In the genomic region with DNA sequence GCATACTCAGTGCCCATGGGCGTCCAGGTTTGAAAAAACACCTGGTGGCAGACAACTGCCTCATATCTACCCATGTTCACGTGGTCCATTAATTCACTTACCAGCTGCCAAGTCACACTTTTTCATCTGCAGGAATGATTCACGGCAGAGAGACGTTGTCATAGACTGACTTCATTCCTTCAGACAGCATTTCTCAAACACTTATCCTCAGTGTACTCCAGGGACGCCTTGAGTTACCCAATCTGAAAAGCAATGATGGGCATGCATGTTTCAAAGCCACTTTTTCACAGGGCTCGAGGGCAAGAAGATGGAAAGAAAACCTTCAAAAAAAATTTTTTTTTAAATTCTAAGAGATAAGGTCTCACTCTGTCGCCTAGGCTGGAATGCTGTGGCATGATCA, we compare ENCODE assay signal across 20 cellular contexts. TPM values are rescaled to one million over a fixed set of nuclear protein-coding genes. Genes with fewer than 3 reads are reported as not detected.
A peak's percentile ranks its signal among the peaks of the same experiment; 100 is the strongest.
DNase-seq lines count a peak whose midpoint lies in the region; ATAC-seq, FAIRE-seq and TF ChIP-seq lines count a peak whose summit lies in the region.
"Had no signal": no experiment of that assay in that cellular context is flagged by ENCODE, and none has a peak within 500 bp of the region (broad histone marks: within the 10 kb centered on the region; RNA-seq: fewer than 3 reads in every experiment).

No MANE protein-coding gene starts in this region.

- CTCF ChIA-PET in HepG2 (lab: Yijun Ruan, JAX; ENCODE audit: low intra/inter-chr PET ratio, low total read pairs), result no interaction called here

- intact Hi-C loops in HepG2 (cut with micrococcal nuclease; ENCODE audit: unreplicated experiment), result no loop called here
- intact Hi-C loops in right lobe of liver (cut with DNase I), result loop anchor here (5.0 to 10.0 kb wide), 3 partner anchors 57 to 130 kb away; a partner anchor contains a TSS
- intact Hi-C loops in aorta (cut with DNase I), result loop anchor here in 1 of 2 donors (10.0 kb wide), 1 partner anchor 177 kb away; a partner anchor contains a TSS

- H3K27ac ChIP-seq in HepG2 (ENCODE audit: extremely low read length, insufficient read depth, low read length) (no peak overlapping the region), right lobe of liver (no peak overlapping the region), aorta (ENCODE audit: low read depth in 1 of 2, low read length in 2 of 2) (no peak overlapping the region)

- no peak overlapping the region for H2AFZ ChIP-seq in HepG2 (ENCODE audit: low read length)

- no peak overlapping the region for H3K4me2 ChIP-seq in HepG2 (ENCODE audit: low read depth, low read length)
- H3K4me2 ChIP-seq: smooth muscle cell had no signal

- in situ Hi-C loops in HepG2 (cut with HindIII; ENCODE audit: extremely low pct_ligation_motif_present, low pct_unique_long_range_greater_than_20kb), result no loop called here

- no peaks in the 10 kb centered on the region for H4K20me1 ChIP-seq in HepG2 (ENCODE audit: insufficient read depth, low read length)

- no peak overlapping the region for H3K9ac ChIP-seq in HepG2 (ENCODE audit: insufficient read depth, low read depth, low read length)

- H3K9me3 ChIP-seq in HepG2 (ENCODE audit: low read length), result no peaks in the 10 kb centered on the region
- no peaks in the 10 kb centered on the region for H3K9me3 ChIP-seq in right lobe of liver
- H3K9me3 ChIP-seq in aorta (ENCODE audit: control insufficient read depth, low read length), result no peaks in the 10 kb centered on the region

- H3K4me1 ChIP-seq in HepG2 (ENCODE audit: insufficient read depth, low read length) (peaks cover 10% of the 10 kb centered on the region), right lobe of liver (peaks cover 0 to 21% (median 2%) of the 10 kb centered on the region in 4 donors), aorta (ENCODE audit: control insufficient read depth in 1 of 2, insufficient read depth in 2 of 2, low read length in 2 of 2) (no peaks in the 10 kb centered on the region)

- POLR2A ChIA-PET in HepG2 (lab: Yijun Ruan, JAX), result interaction anchor here (8.8 kb wide), 1 partner anchor 12 kb away, joined by 80 read pairs; a partner anchor contains a TSS

- 82% methylated on average over 7 of the region's 7 CpGs for WGBS in HepG2 (ENCODE audit: low lambda C conversion rate)
- WGBS in right lobe of liver (ENCODE audit: insufficient coverage, low coverage, low lambda C conversion rate, missing lambda C conversion rate), result 69% methylated on average over 5 of the region's 7 CpGs
- WGBS in aorta, 2 donors, result 55 to 65% methylated on average over 7 of the region's 7 CpGs

- no TSS peak for BruUV-seq in HepG2 (replicated peaks; lab: Mats Ljungman, UMichigan)

- H3K36me3 ChIP-seq in HepG2 (replicated peaks in 1 of 2; ENCODE audit: control insufficient read depth in 1 of 2, insufficient read depth in 2 of 2, low read length in 2 of 2) (peaks cover 3 to 5% of the 10 kb centered on the region in 2 experiments; a peak in 4 of 5 replicates), right lobe of liver (peaks cover 0 to 10% (median 2%) of the 10 kb centered on the region in 4 donors), aorta (ENCODE audit: control insufficient read depth in 1 of 2, insufficient read depth in 2 of 2, low read length in 1 of 2) (peaks cover 0 to 3% of the 10 kb centered on the region in 2 donors)

- no peak for ATAC-seq in HepG2
- no peak for ATAC-seq in right lobe of liver
- ATAC-seq in HG02884 (IDR thresholded peaks at IDR 0.05; ENCODE audit: unreplicated experiment), result no peak
- no peak for ATAC-seq in HG02981 (IDR thresholded peaks at IDR 0.05; ENCODE audit: unreplicated experiment)
- no peak for ATAC-seq in aorta (ENCODE audit: low FRiP score)
- ATAC-seq: Right ventricle myocardium inferior; stimulated activated memory B cell treated with anti-CD40 and anti-IgM and Interleukin-4, amounts not matched to agents 10 μg/mL and 1 μg/mL and 100 μg/mL, for 72 hours had no signal

- no peak for TF ChIP-seq CTCF in HepG2 (CRISPR knock-in tag; IDR thresholded peaks at IDR 0.05)
- no peak for TF ChIP-seq CTCF in right lobe of liver (IDR thresholded peaks at IDR 0.05)

- H3K27me3 ChIP-seq in HepG2 (ENCODE audit: control insufficient read depth in 1 of 2, insufficient read depth in 2 of 2, low read length in 2 of 2) (no peaks in the 10 kb centered on the region), right lobe of liver (no peaks in the 10 kb centered on the region), aorta (ENCODE audit: control insufficient read depth in 1 of 2, insufficient read depth in 2 of 2, low read length in 1 of 2) (no peaks in the 10 kb centered on the region)

- TF ChIP-seq RAD21 in HepG2 (CRISPR knock-in tag; IDR thresholded peaks at IDR 0.05), result no peak

- H3K4me3 ChIP-seq in HepG2 (replicated peaks in 1 of 3; ENCODE audit: insufficient read depth in 1 of 3, low read depth in 2 of 3, low read length in 3 of 3) (no peak overlapping the region), right lobe of liver (no peak overlapping the region), aorta (ENCODE audit: low read length in 2 of 2) (no peak overlapping the region)
- H3K4me3 ChIP-seq: smooth muscle cell had no signal

- no peak for TF ChIP-seq POLR2A in HepG2 (IDR thresholded peaks at IDR 0.05; ENCODE audit: insufficient read depth in 1 of 2, low read depth in 2 of 2, low read length in 2 of 2)
- TF ChIP-seq POLR2A in right lobe of liver (IDR thresholded peaks at IDR 0.05), result no peak

- no peak for TF ChIP-seq EP300 in HepG2 (IDR thresholded peaks at IDR 0.05; ENCODE audit: low read depth in 2 of 2, low read length in 2 of 2)
- TF ChIP-seq EP300 in HepG2 (CRISPR knock-in tag; IDR thresholded peaks at IDR 0.05; ENCODE audit: borderline replicate concordance), result no peak

- DNase-seq in HepG2 (ENCODE audit: low spot score) (no peak), right lobe of liver (no peak), fibroblast of gingiva (ENCODE audit: low read depth) (peak; percentile 62), aorta (no peak)
- DNase-seq: 8988T; activated gamma-delta T cell; anterior cingulate cortex; CD4-positive, alpha-beta T cell; DND-41; NCI-H1436; occipital lobe had no signal

- FAIRE-seq in HepG2 (lab: Jason Lieb, UNC), result peak; percentile 49
- FAIRE-seq: keratinocyte had no signal

- H3K79me2 ChIP-seq in HepG2 (ENCODE audit: insufficient read depth, low read length), result no peaks in the 10 kb centered on the region

RNA-seq across cellular contexts. Expression of a gene that starts 6.0 kb away (rescaled TPM):
- total RNA-seq in HepG2 (2016; rRNA removed; fragmentation: Illumina TruSeq; extraction: Trizol) (3.1 and 8.5 TPM in 2 replicates), right lobe of liver (10 to 100 TPM; 13.3 to 40.7 (median 23.5) TPM), aorta (10 to 100 TPM; 58.6 to 79.2 TPM)
- 0.61 and 0.79 TPM in 2 replicates for total RNA-seq in HepG2 (2016; cell fraction: cytosol; rRNA removed; fragmentation: Illumina TruSeq; extraction: Trizol; ENCODE audit: low read depth)
- 3.4 and 8.7 TPM in 2 replicates for total RNA-seq in HepG2 (2016; cell fraction: insoluble cytoplasmic fraction; rRNA removed; fragmentation: Illumina TruSeq; extraction: Trizol)
- total RNA-seq in HepG2 (2016; cell fraction: membrane; rRNA removed; fragmentation: Illumina TruSeq; extraction: Trizol), result 2.1 TPM in 2 replicates
- 8.9 and 10.6 TPM in 2 replicates for total RNA-seq in HepG2 (2016; cell fraction: nucleus; rRNA removed; fragmentation: Illumina TruSeq; extraction: Trizol)
- polyA plus RNA-seq in HepG2 (2011; rRNA removed) (6.0 and 7.1 TPM in 2 replicates), aorta (10 to 100 TPM; 50.8 to 61.4 TPM)
- polyA plus RNA-seq in HepG2 (2011; cell fraction: cytosol; rRNA removed), result 2.1 and 2.8 TPM in 2 replicates
- 43.8 and 55.2 TPM in 2 replicates for polyA plus RNA-seq in HepG2 (2011; cell fraction: nucleus; rRNA removed)
- 5.9 and 6.4 TPM in 2 replicates for polyA plus RNA-seq in HepG2 (2012)
- 1.8 TPM in 2 replicates for polyA plus RNA-seq in HepG2 (2016; cell fraction: cytosol; fragmentation: Illumina TruSeq; extraction: Trizol; ENCODE audit: low read depth)
- polyA plus RNA-seq in HepG2 (2016; cell fraction: insoluble cytoplasmic fraction; fragmentation: Illumina TruSeq; extraction: Trizol; ENCODE audit: low read depth), result 4.7 and 7.1 TPM in 2 replicates
- polyA plus RNA-seq in HepG2 (2016; cell fraction: membrane; fragmentation: Illumina TruSeq; extraction: Trizol; ENCODE audit: low read depth), result 2.9 and 3.2 TPM in 2 replicates
- 29.1 and 31.1 TPM in 2 replicates for polyA plus RNA-seq in HepG2 (2016; cell fraction: nucleus; fragmentation: Illumina TruSeq; extraction: Trizol; ENCODE audit: insufficient read depth, low read depth)
- 18.5 and 23.2 TPM in 2 replicates for polyA minus RNA-seq in HepG2 (2011; rRNA and poly(A)+ RNA removed; ENCODE audit: low replicate concordance)
- polyA minus RNA-seq in HepG2 (2011; cell fraction: cytosol; rRNA and poly(A)+ RNA removed), result 1.8 and 3.0 TPM in 2 replicates
- 33.9 and 46.0 TPM in 2 replicates for polyA minus RNA-seq in HepG2 (2011; cell fraction: nucleus; rRNA and poly(A)+ RNA removed)

RNA-seq across cellular contexts. Expression of a gene that starts 12.7 kb away (rescaled TPM):
- total RNA-seq in HepG2 (2016; rRNA removed; fragmentation: Illumina TruSeq; extraction: Trizol), result 462 and 603 TPM in 2 replicates
- total RNA-seq in HepG2 (2016; cell fraction: cytosol; rRNA removed; fragmentation: Illumina TruSeq; extraction: Trizol; ENCODE audit: low read depth), result 227 and 243 TPM in 2 replicates
- total RNA-seq in HepG2 (2016; cell fraction: insoluble cytoplasmic fraction; rRNA removed; fragmentation: Illumina TruSeq; extraction: Trizol), result 467 and 649 TPM in 2 replicates
- total RNA-seq in HepG2 (2016; cell fraction: membrane; rRNA removed; fragmentation: Illumina TruSeq; extraction: Trizol), result 251 and 271 TPM in 2 replicates
- total RNA-seq in HepG2 (2016; cell fraction: nucleus; rRNA removed; fragmentation: Illumina TruSeq; extraction: Trizol), result 204 TPM in 2 replicates
- 466 and 470 TPM in 2 replicates for polyA plus RNA-seq in HepG2 (2011; rRNA removed)
- polyA plus RNA-seq in HepG2 (2011; cell fraction: cytosol; rRNA removed), result 383 and 550 TPM in 2 replicates
- polyA plus RNA-seq in HepG2 (2011; cell fraction: nucleus; rRNA removed), result 838 and 950 TPM in 2 replicates
- 248 and 315 TPM in 2 replicates for polyA plus RNA-seq in HepG2 (2012)
- 237 and 250 TPM in 2 replicates for polyA plus RNA-seq in HepG2 (2016; cell fraction: cytosol; fragmentation: Illumina TruSeq; extraction: Trizol; ENCODE audit: low read depth)
- polyA plus RNA-seq in HepG2 (2016; cell fraction: insoluble cytoplasmic fraction; fragmentation: Illumina TruSeq; extraction: Trizol; ENCODE audit: low read depth), result 587 and 631 TPM in 2 replicates
- polyA plus RNA-seq in HepG2 (2016; cell fraction: membrane; fragmentation: Illumina TruSeq; extraction: Trizol; ENCODE audit: low read depth), result 232 and 240 TPM in 2 replicates
- polyA plus RNA-seq in HepG2 (2016; cell fraction: nucleus; fragmentation: Illumina TruSeq; extraction: Trizol; ENCODE audit: insufficient read depth, low read depth), result 358 and 379 TPM in 2 replicates
- 350 and 575 TPM in 2 replicates for polyA minus RNA-seq in HepG2 (2011; rRNA and poly(A)+ RNA removed; ENCODE audit: low replicate concordance)
- polyA minus RNA-seq in HepG2 (2011; cell fraction: cytosol; rRNA and poly(A)+ RNA removed), result 144 and 146 TPM in 2 replicates
- 94.9 and 106 TPM in 2 replicates for polyA minus RNA-seq in HepG2 (2011; cell fraction: nucleus; rRNA and poly(A)+ RNA removed)
- total RNA-seq in right lobe of liver, result 100 to 1,000 TPM in 2 of 6 experiments, 10 to 100 TPM in 4; 73.6 to 131 (median 83.3) TPM
- total RNA-seq in aorta, result 10 to 100 TPM; 61.0 to 77.7 TPM
- polyA plus RNA-seq in aorta, result 100 to 1,000 TPM in 1 of 2 donors, 10 to 100 TPM in 1; 78.1 to 147 TPM

RNA-seq across cellular contexts. Expression of a gene that starts 20.3 kb away (rescaled TPM):
- 0.07 TPM in 1 of 2 replicates, not detected in the other for total RNA-seq in HepG2 (2016; rRNA removed; fragmentation: Illumina TruSeq; extraction: Trizol)
- total RNA-seq in HepG2 (2016; cell fraction: cytosol; rRNA removed; fragmentation: Illumina TruSeq; extraction: Trizol; ENCODE audit: low read depth), result 0.09 TPM in 1 of 2 replicates, not detected in the other
- total RNA-seq in HepG2 (2016; cell fraction: insoluble cytoplasmic fraction; rRNA removed; fragmentation: Illumina TruSeq; extraction: Trizol), result 0.06 TPM in 1 of 2 replicates, not detected in the other
- total RNA-seq in HepG2 (2016; cell fraction: membrane; rRNA removed; fragmentation: Illumina TruSeq; extraction: Trizol), result 0.07 TPM in 1 of 2 replicates, not detected in the other
- not detected in 2 replicates for total RNA-seq in HepG2 (2016; cell fraction: nucleus; rRNA removed; fragmentation: Illumina TruSeq; extraction: Trizol)
- polyA plus RNA-seq in HepG2 (2011; rRNA removed), result 0.03 and 0.04 TPM in 2 replicates
- 0.03 TPM in 1 of 2 replicates, not detected in the other for polyA plus RNA-seq in HepG2 (2011; cell fraction: cytosol; rRNA removed)
- 0.08 and 0.09 TPM in 2 replicates for polyA plus RNA-seq in HepG2 (2011; cell fraction: nucleus; rRNA removed)
- 0.05 and 0.16 TPM in 2 replicates for polyA plus RNA-seq in HepG2 (2012)
- polyA plus RNA-seq in HepG2 (2016; cell fraction: cytosol; fragmentation: Illumina TruSeq; extraction: Trizol; ENCODE audit: low read depth), result 0.05 and 0.08 TPM in 2 replicates
- polyA plus RNA-seq in HepG2 (2016; cell fraction: insoluble cytoplasmic fraction; fragmentation: Illumina TruSeq; extraction: Trizol; ENCODE audit: low read depth), result 0.10 and 0.16 TPM in 2 replicates
- 0.05 and 0.06 TPM in 2 replicates for polyA plus RNA-seq in HepG2 (2016; cell fraction: membrane; fragmentation: Illumina TruSeq; extraction: Trizol; ENCODE audit: low read depth)
- not detected in 2 replicates for polyA plus RNA-seq in HepG2 (2016; cell fraction: nucleus; fragmentation: Illumina TruSeq; extraction: Trizol; ENCODE audit: insufficient read depth, low read depth)
- 0.04 and 0.07 TPM in 2 replicates for polyA minus RNA-seq in HepG2 (2011; rRNA and poly(A)+ RNA removed; ENCODE audit: low replicate concordance)
- not detected in 2 replicates for polyA minus RNA-seq in HepG2 (2011; cell fraction: cytosol; rRNA and poly(A)+ RNA removed)
- 0.13 TPM in 1 of 2 replicates, not detected in the other for polyA minus RNA-seq in HepG2 (2011; cell fraction: nucleus; rRNA and poly(A)+ RNA removed)
- total RNA-seq in right lobe of liver, result not detected
- not detected for total RNA-seq in aorta
- polyA plus RNA-seq in aorta, result not detected
- total RNA-seq: activated CD8-positive, alpha-beta memory T cell treated with anti-CD3 and anti-CD28 coated beads for 36 hours; CD4-positive, alpha-beta T cell; mononuclear cell; occipital lobe; Right ventricle myocardium inferior; T-helper 1 cell treated with Interleukin-12 subunit alpha and Interleukin-12 subunit beta and Interleukin-4 antibody, amounts not matched to agents 30 ng/mL and 1 ng/mL, for 36 hours had no signal
- polyA plus RNA-seq: smooth muscle cell had no signal

RNA-seq across cellular contexts. Expression of a gene that starts 45.4 kb away (rescaled TPM):
- total RNA-seq in HepG2 (2016; rRNA removed; fragmentation: Illumina TruSeq; extraction: Trizol), result 0.28 and 0.35 TPM in 2 replicates
- total RNA-seq in HepG2 (2016; cell fraction: cytosol; rRNA removed; fragmentation: Illumina TruSeq; extraction: Trizol; ENCODE audit: low read depth), result 0.10 and 0.18 TPM in 2 replicates
- 0.22 and 0.30 TPM in 2 replicates for total RNA-seq in HepG2 (2016; cell fraction: insoluble cytoplasmic fraction; rRNA removed; fragmentation: Illumina TruSeq; extraction: Trizol)
- total RNA-seq in HepG2 (2016; cell fraction: membrane; rRNA removed; fragmentation: Illumina TruSeq; extraction: Trizol), result 0.31 and 0.43 TPM in 2 replicates
- 0.12 and 0.16 TPM in 2 replicates for total RNA-seq in HepG2 (2016; cell fraction: nucleus; rRNA removed; fragmentation: Illumina TruSeq; extraction: Trizol)
- polyA plus RNA-seq in HepG2 (2011; rRNA removed), result 0.29 and 0.43 TPM in 2 replicates
- polyA plus RNA-seq in HepG2 (2011; cell fraction: cytosol; rRNA removed), result 0.38 and 0.40 TPM in 2 replicates
- polyA plus RNA-seq in HepG2 (2011; cell fraction: nucleus; rRNA removed), result 0.56 and 0.59 TPM in 2 replicates
- 0.32 and 0.33 TPM in 2 replicates for polyA plus RNA-seq in HepG2 (2012)
- 0.06 and 0.07 TPM in 2 replicates for polyA plus RNA-seq in HepG2 (2016; cell fraction: cytosol; fragmentation: Illumina TruSeq; extraction: Trizol; ENCODE audit: low read depth)
- polyA plus RNA-seq in HepG2 (2016; cell fraction: insoluble cytoplasmic fraction; fragmentation: Illumina TruSeq; extraction: Trizol; ENCODE audit: low read depth), result 0.16 and 0.24 TPM in 2 replicates
- 0.21 and 0.23 TPM in 2 replicates for polyA plus RNA-seq in HepG2 (2016; cell fraction: membrane; fragmentation: Illumina TruSeq; extraction: Trizol; ENCODE audit: low read depth)
- 0.23 and 0.37 TPM in 2 replicates for polyA plus RNA-seq in HepG2 (2016; cell fraction: nucleus; fragmentation: Illumina TruSeq; extraction: Trizol; ENCODE audit: insufficient read depth, low read depth)
- polyA minus RNA-seq in HepG2 (2011; rRNA and poly(A)+ RNA removed; ENCODE audit: low replicate concordance), result 0.54 and 0.76 TPM in 2 replicates
- 0.26 TPM in 1 of 2 replicates, not detected in the other for polyA minus RNA-seq in HepG2 (2011; cell fraction: cytosol; rRNA and poly(A)+ RNA removed)
- 0.26 and 0.37 TPM in 2 replicates for polyA minus RNA-seq in HepG2 (2011; cell fraction: nucleus; rRNA and poly(A)+ RNA removed)
- 1 to 10 TPM in 2 of 6 experiments, under 1 TPM in 4; 0.27 to 1.5 (median 0.84) TPM for total RNA-seq in right lobe of liver
- 1 to 10 TPM in 1 of 2 donors, under 1 TPM in 1; 0.52 to 1.2 TPM for total RNA-seq in aorta
- polyA plus RNA-seq in aorta, result under 1 TPM; 0.20 to 0.63 TPM
- total RNA-seq: CD4-positive, alpha-beta T cell; mononuclear cell had no signal
- polyA plus RNA-seq: keratinocyte had no signal
